8 cellular contexts compared by ENCODE assay signal in the genomic region with DNA sequence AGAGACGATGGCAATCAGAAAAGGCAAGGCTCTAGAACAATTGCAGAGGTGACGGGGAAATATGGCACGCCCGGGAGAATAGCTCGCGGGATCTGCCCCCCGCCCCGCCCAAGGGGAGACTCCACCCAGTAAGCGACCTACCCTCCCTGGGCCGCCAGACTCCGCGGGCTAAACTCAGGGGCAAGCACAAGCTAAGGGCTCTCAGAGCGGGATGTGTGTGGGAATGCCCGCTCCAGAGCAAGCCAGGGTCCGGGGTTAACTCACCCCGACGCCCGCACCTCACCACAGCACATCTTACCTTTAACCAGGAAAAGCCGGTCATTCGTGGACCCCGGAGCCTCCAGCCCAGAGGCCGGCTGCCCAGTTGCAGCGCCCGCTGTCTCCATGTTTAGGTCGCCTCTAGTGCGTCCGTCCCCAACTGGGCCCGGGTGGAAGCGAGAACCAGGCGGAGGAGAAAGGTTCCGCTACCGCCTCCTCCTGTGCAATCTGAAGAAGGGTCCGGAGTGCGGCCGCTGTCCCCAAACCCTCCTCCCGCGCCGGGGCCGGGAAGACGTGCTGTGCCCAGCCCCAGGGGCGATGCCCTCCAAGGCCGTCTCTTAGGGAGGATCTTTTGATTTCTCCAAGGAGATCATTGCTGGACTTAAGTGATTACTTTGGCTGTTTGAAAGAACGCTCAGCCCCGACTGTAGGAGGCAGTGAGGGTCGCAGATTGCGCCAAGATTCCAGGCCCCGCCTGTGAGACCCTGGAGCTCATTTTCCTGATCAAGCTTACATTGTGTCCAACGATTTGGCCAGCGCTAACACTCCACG. TPM values are rescaled to one million over a fixed set of nuclear protein-coding genes. Genes with fewer than 3 reads are reported as not detected.
DNase-seq lines count a peak whose midpoint lies in the region; ATAC-seq and TF ChIP-seq lines count a peak whose summit lies in the region.

A gene (minus strand): TSS at position 406 of the 810 bp plus-strand sequence. CDS start 20 bp downstream, at position 386.

- 0 to 1% methylated on average over 22 to 29 of the region's 50 CpGs for WGBS in mesodermal cell (ENCODE audit: insufficient coverage in 2 of 2), 2 experiments

- TF ChIP-seq CTCF in AG10803 (conservative IDR thresholded peaks at IDR 0.05; ENCODE audit: low read length) = peak; percentile 19; the same call in 1 of the 2 replicates

- ATAC-seq in GM19395 (IDR thresholded peaks at IDR 0.05; ENCODE audit: unreplicated experiment) (peak; percentile 95), HG03565 (IDR thresholded peaks at IDR 0.05; ENCODE audit: unreplicated experiment) (peak; percentile 84)

- peak; percentile 93 for DNase-seq in AG10803 (ENCODE audit: low read depth)
- DNase-seq in activated CD4-positive, alpha-beta T cell treated with anti-CD3 and anti-CD28 coated beads, Interleukin-2, amount 50 U/mL, for 24 hours (ENCODE audit: low read depth in 1 of 2, low spot score in 1 of 2) = peak; percentile 87 to 91
- peak; percentile 61 to 71 (median 71) for DNase-seq in effector memory CD4-positive, alpha-beta T cell
- peak; percentile 83 for DNase-seq in stimulated activated CD8-positive, alpha-beta memory T cell treated with anti-CD3 and anti-CD28 coated beads, Interleukin-15, amount 100 ng/mL, for 48 hours (ENCODE audit: low read depth in 2 of 2)
- DNase-seq in NCI-H69 (lab: John Stamatoyannopoulos, UW) = no peak

- H3K36me3 ChIP-seq in effector memory CD4-positive, alpha-beta T cell (ENCODE audit: control insufficient read depth, insufficient read depth, low read length) = peaks cover 9% of the 10 kb centered on the region
- H3K36me3 ChIP-seq in mesodermal cell (ENCODE audit: control insufficient read depth, insufficient read depth, low read length) = peaks cover 19% of the 10 kb centered on the region

- H3K27me3 ChIP-seq in effector memory CD4-positive, alpha-beta T cell (replicated peaks; ENCODE audit: control insufficient read depth, insufficient read depth, low read length, poor library complexity, severe bottlenecking) = no peaks in the 10 kb centered on the region

- peak within 1 kb of the TSS; percentile 63 for H3K27ac ChIP-seq in effector memory CD4-positive, alpha-beta T cell (ENCODE audit: insufficient read depth, low read length, poor library complexity, severe bottlenecking)
- H3K27ac ChIP-seq in mesodermal cell (ENCODE audit: low read depth, low read length, severe bottlenecking) = peak within 1 kb of the TSS; percentile 88

- no peaks in the 10 kb centered on the region for H3K4me1 ChIP-seq in effector memory CD4-positive, alpha-beta T cell (ENCODE audit: control insufficient read depth, insufficient read depth, low read length, poor library complexity, severe bottlenecking)
- no peaks in the 10 kb centered on the region for H3K4me1 ChIP-seq in mesodermal cell (ENCODE audit: control insufficient read depth, insufficient read depth, low read length, poor library complexity, severe bottlenecking)

- H3K9me3 ChIP-seq in effector memory CD4-positive, alpha-beta T cell (ENCODE audit: control insufficient read depth, low read length) = no peaks in the 10 kb centered on the region
- no peaks in the 10 kb centered on the region for H3K9me3 ChIP-seq in mesodermal cell (ENCODE audit: control insufficient read depth, low read length)

- H3K4me3 ChIP-seq in AG10803 (ENCODE audit: low read length) (peak within 1 kb of the TSS; percentile 96), mesodermal cell (ENCODE audit: extremely low read depth, insufficient read depth, low read length, poor library complexity, severe bottlenecking) (peak within 1 kb of the TSS; percentile 76)
- H3K4me3 ChIP-seq in effector memory CD4-positive, alpha-beta T cell (ENCODE audit: insufficient read depth, low read depth, low read length, poor library complexity, severe bottlenecking) = peak within 1 kb of the TSS; percentile 92

RNA-seq across cellular contexts. Expression of the gene that starts here (rescaled TPM):
- 6.6 TPM for polyA plus RNA-seq in mesodermal cell (2013, experiment 1 of 2)
- 7.2 TPM for polyA plus RNA-seq in mesodermal cell (2013, experiment 2 of 2)
